14 cellular contexts compared by ENCODE assay signal in genomic region chr3:99909714-99910508, GRCh38.
A peak's percentile ranks its signal among the peaks of the same experiment; 100 is the strongest.
DNase-seq lines count a peak whose midpoint lies in the region; ATAC-seq and TF ChIP-seq lines count a peak whose summit lies in the region.
"Had no signal": no experiment of that assay in that cellular context is flagged by ENCODE, and none has a peak within 500 bp of the region (broad histone marks: within the 10 kb centered on the region; RNA-seq: fewer than 3 reads in every experiment).

No MANE protein-coding gene starts in this region.

- in situ Hi-C loops in gastrocnemius medialis (cut with MboI; ENCODE audit: low sequenced_read_pairs in 4 of 4) = no loop called here

- H3K4me3 ChIP-seq in HUES48 (ENCODE audit: low read depth, low read length) (no peak overlapping the region), fibroblast of the aortic adventitia (ENCODE audit: low read depth, low read length) (no peak overlapping the region), gastrocnemius medialis (no peak overlapping the region)
- H3K4me3 ChIP-seq: colonic mucosa had no signal

- no peaks in the 10 kb centered on the region for H3K9me3 ChIP-seq in HUES48 (ENCODE audit: control insufficient read depth, insufficient read depth, low read length)
- H3K9me3 ChIP-seq in gastrocnemius medialis = no peaks in the 10 kb centered on the region
- H3K9me3 ChIP-seq: colonic mucosa had no signal

- peak overlapping the region; percentile 72 for H3K27ac ChIP-seq in HUES48 (ENCODE audit: low read depth, low read length)
- H3K27ac ChIP-seq in gastrocnemius medialis = peak overlapping the region; percentile 24 to 77 (median 47)
- H3K27ac ChIP-seq: colonic mucosa had no signal

- no peak for ATAC-seq in gastrocnemius medialis
- ATAC-seq in HG03095 (IDR thresholded peaks at IDR 0.05; ENCODE audit: unreplicated experiment) = no peak
- no peak for ATAC-seq in HG02884 (IDR thresholded peaks at IDR 0.05; ENCODE audit: unreplicated experiment)
- ATAC-seq in left ventricle myocardium superior = no peak
- ATAC-seq: activated CD4-positive, alpha-beta T cell treated with anti-CD3 and anti-CD28 coated beads for 36 hours had no signal

- intact Hi-C loops in gastrocnemius medialis (cut with DNase I; ENCODE audit: low total_unique reads) (loop anchor here (5.0 kb wide), 1 partner anchor 63 kb away; no protein-coding TSS in a partner anchor), left ventricle myocardium superior (cut with micrococcal nuclease) (no loop called here)

- TF ChIP-seq CTCF in fibroblast of the aortic adventitia (IDR thresholded peaks at IDR 0.05; ENCODE audit: insufficient read depth, low read length) = no peak
- no peak for TF ChIP-seq CTCF in gastrocnemius medialis (IDR thresholded peaks at IDR 0.05 in 4 of 5, conservative IDR thresholded peaks at IDR 0.05 in 1 of 5)

- H3K36me3 ChIP-seq in HUES48 (ENCODE audit: control insufficient read depth, insufficient read depth, low read length) (no peaks in the 10 kb centered on the region), gastrocnemius medialis (no peaks in the 10 kb centered on the region)
- H3K36me3 ChIP-seq: colonic mucosa had no signal

- no peaks in the 10 kb centered on the region for H3K27me3 ChIP-seq in HUES48 (ENCODE audit: control insufficient read depth, insufficient read depth, low read length)
- no peaks in the 10 kb centered on the region for H3K27me3 ChIP-seq in gastrocnemius medialis
- H3K27me3 ChIP-seq: colonic mucosa had no signal

- TF ChIP-seq POLR2A in gastrocnemius medialis (IDR thresholded peaks at IDR 0.05) = no peak

- H3K4me1 ChIP-seq in HUES48 (ENCODE audit: control insufficient read depth, insufficient read depth, low read length) (peaks cover 37% of the 10 kb centered on the region), gastrocnemius medialis (peaks cover 28 to 44% of the 10 kb centered on the region in 2 donors)
- H3K4me1 ChIP-seq: colonic mucosa had no signal

- H3K9ac ChIP-seq in HUES48 (ENCODE audit: low read depth, low read length) = no peak overlapping the region

- DNase-seq in SW480 (ENCODE audit: low spot score) (peak; percentile 43), fibroblast of the aortic adventitia (ENCODE audit: low read depth) (peak; percentile 66), gastrocnemius medialis (no peak), NCI-H128 (lab: John Stamatoyannopoulos, UW; ENCODE audit: unreplicated experiment) (no peak), left ventricle myocardium superior (no peak)
- DNase-seq: activated CD4-positive, alpha-beta T cell treated with anti-CD3 and anti-CD28 coated beads for 36 hours; colonic mucosa; naive B cell; NCI-H187; RPMI8226; stimulated activated CD8-positive, alpha-beta memory T cell treated with anti-CD3 and anti-CD28 coated beads, Interleukin-4, amount 100 ng/mL, for 48 hours had no signal

Comparison
In these comparisons a context has a peak if more than half of its experiments do, and no peak if none do; other contexts are left out.
1. DNase-seq: peak in SW480 (single experiment) and fibroblast of the aortic adventitia (single experiment); none in gastrocnemius medialis (0 of 2), NCI-H128 (single experiment) and left ventricle myocardium superior (single experiment).